ENCODE assay signal across 8 cellular contexts in the genomic region with DNA sequence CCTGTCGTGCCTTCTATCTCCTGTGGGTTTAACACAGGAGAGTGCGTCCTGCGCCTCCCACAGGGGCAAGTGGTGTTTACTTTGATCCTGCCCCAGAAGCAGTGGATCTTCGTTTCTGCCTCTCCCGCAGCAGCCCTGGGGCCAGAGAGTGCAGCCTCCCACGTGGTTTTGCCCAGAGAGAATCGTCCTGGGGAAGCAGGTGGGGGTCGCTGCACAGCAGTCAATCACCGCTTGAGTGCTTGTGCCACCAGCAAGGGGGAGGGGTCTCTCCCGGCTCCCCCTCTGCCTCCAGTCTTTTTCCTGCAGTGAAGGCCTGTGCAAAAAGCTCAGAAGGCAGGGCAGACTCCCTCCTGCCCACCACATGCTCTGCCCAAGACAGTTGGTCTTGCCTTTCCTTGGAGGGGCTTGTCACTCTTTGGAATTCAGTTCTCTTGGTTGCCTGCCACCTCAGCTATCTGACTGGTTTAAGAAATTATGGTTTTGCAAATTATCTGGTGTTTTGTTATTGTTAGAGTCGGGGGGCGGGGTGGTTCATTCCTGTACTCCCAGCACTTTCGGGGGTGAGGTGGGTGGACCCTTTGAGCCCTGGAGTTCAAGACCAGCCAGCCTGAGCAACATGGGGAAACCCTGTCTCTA. TPM values are rescaled to one million over a fixed set of nuclear protein-coding genes. Genes with fewer than 3 reads are reported as not detected.
DNase-seq lines count a peak whose midpoint lies in the region; ATAC-seq and TF ChIP-seq lines count a peak whose summit lies in the region.

No MANE protein-coding gene starts in this region.

- TF ChIP-seq CTCF in lower lobe of right lung (IDR thresholded peaks at IDR 0.05): no peak

- intact Hi-C loops in activated CD4-positive, alpha-beta memory T cell treated with anti-CD3 and anti-CD28 coated beads for 36 hours (cut with micrococcal nuclease): loop anchor here (2.0 to 5.0 kb wide), 2 partner anchors 42 to 44 kb away; no protein-coding TSS in a partner anchor
- intact Hi-C loops in lower lobe of right lung (cut with DNase I): no loop called here

- no peaks in the 10 kb centered on the region for H3K36me3 Mint-ChIP-seq in activated CD4-positive, alpha-beta memory T cell treated with anti-CD3 and anti-CD28 coated beads for 36 hours

- no peaks in the 10 kb centered on the region for H3K9me3 ChIP-seq in lower lobe of right lung

- H3K27ac ChIP-seq in lower lobe of right lung: no peak overlapping the region

- peaks cover 6% of the 10 kb centered on the region for H3K4me1 ChIP-seq in lower lobe of right lung

- H3K27me3 ChIP-seq in lower lobe of right lung (ENCODE audit: low read depth): no peaks in the 10 kb centered on the region

- H3K4me1 Mint-ChIP-seq in activated CD4-positive, alpha-beta memory T cell treated with anti-CD3 and anti-CD28 coated beads for 36 hours (ENCODE audit: low read depth): peaks cover 24% of the 10 kb centered on the region

- CTCF ChIA-PET in activated CD4-positive, alpha-beta memory T cell treated with anti-CD3 and anti-CD28 coated beads for 36 hours (lab: Charles Lee): interaction anchor here (0.6 to 2.8 kb wide), 18 partner anchors 8 to 97 kb away, joined by 3 to 24 read pairs (median 6); a partner anchor contains a TSS

- no peaks in the 10 kb centered on the region for H3K9me3 Mint-ChIP-seq in activated CD4-positive, alpha-beta memory T cell treated with anti-CD3 and anti-CD28 coated beads for 36 hours

- ATAC-seq in GM18498 (IDR thresholded peaks at IDR 0.05; ENCODE audit: unreplicated experiment) (peak; percentile 28), HG02973 (IDR thresholded peaks at IDR 0.05; ENCODE audit: unreplicated experiment) (peak; percentile 22), lower lobe of right lung (peak; percentile 17 to 29), GM18520 (IDR thresholded peaks at IDR 0.05; ENCODE audit: unreplicated experiment) (no peak)

- in situ Hi-C loops in KBM-7 (cut with MboI; ENCODE audit: low pct_unique_long_range_greater_than_20kb, low sequenced_read_pairs): no loop called here

- H3K27ac Mint-ChIP-seq in activated CD4-positive, alpha-beta memory T cell treated with anti-CD3 and anti-CD28 coated beads for 36 hours: peak overlapping the region; percentile 85

- POLR2A ChIA-PET in activated CD4-positive, alpha-beta memory T cell treated with anti-CD3 and anti-CD28 coated beads for 36 hours (lab: Charles Lee): interaction anchor here (1.0 to 1.4 kb wide), 3 partner anchors 17 to 438 kb away, joined by 3 to 4 read pairs (median 4); no protein-coding TSS in a partner anchor

- peak; percentile 82 for DNase-seq in activated CD4-positive, alpha-beta memory T cell treated with anti-CD3 and anti-CD28 coated beads for 36 hours
- DNase-seq in lower lobe of right lung: no peak
- no peak for DNase-seq in SKM-1 treated with dmso at 0.1 percent for 144 hours (lab: John Stamatoyannopoulos, UW; ENCODE audit: unreplicated experiment)
- DNase-seq in KBM-7: no peak
- DNase-seq in amniotic stem cell (lab: John Stamatoyannopoulos, UW): no peak

- peak overlapping the region; percentile 69 for H3K4me3 Mint-ChIP-seq in activated CD4-positive, alpha-beta memory T cell treated with anti-CD3 and anti-CD28 coated beads for 36 hours

- H3K4me3 ChIP-seq in lower lobe of right lung: no peak overlapping the region

- no peaks in the 10 kb centered on the region for H3K36me3 ChIP-seq in lower lobe of right lung

- no peaks in the 10 kb centered on the region for H3K27me3 Mint-ChIP-seq in activated CD4-positive, alpha-beta memory T cell treated with anti-CD3 and anti-CD28 coated beads for 36 hours

RNA-seq across cellular contexts. Expression of a gene that starts 26.9 kb away (rescaled TPM):
- 10 to 100 TPM in 1 of 2 experiments, 1 to 10 TPM in 1; 7.1 to 10.1 TPM for total RNA-seq in activated CD4-positive, alpha-beta memory T cell treated with anti-CD3 and anti-CD28 coated beads for 36 hours
- 16.3 TPM for total RNA-seq in lower lobe of right lung

RNA-seq across cellular contexts. Expression of a gene that starts 29.3 kb away (rescaled TPM):
- 10 to 100 TPM; 67.6 to 69.8 TPM for total RNA-seq in activated CD4-positive, alpha-beta memory T cell treated with anti-CD3 and anti-CD28 coated beads for 36 hours
- total RNA-seq in lower lobe of right lung: 79.4 TPM

RNA-seq across cellular contexts. Expression of a gene that starts 39.0 kb away (rescaled TPM):
- 1 to 10 TPM; 2.5 to 3.3 TPM for total RNA-seq in activated CD4-positive, alpha-beta memory T cell treated with anti-CD3 and anti-CD28 coated beads for 36 hours
- 7.6 TPM for total RNA-seq in lower lobe of right lung
